Comparison of ENCODE assay signal across 23 cellular contexts in the genomic region with DNA sequence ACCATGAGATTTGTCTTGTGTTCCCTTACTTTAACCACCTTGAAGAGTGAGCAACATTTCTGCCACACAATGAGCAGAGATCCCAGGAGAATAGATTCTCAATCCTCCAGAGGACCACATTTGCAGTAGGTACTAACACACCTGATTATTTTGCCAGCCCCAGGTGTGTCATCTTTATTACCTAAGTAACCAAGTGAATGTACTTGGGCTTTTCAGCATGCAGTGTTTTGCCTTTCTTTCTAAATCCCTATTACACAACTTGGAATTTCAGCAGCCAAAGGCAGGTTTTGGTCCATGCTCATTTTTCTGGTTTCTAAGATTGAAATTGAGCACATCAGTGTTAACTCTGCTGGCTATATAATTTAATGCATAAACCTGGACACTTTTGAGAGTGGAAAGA. TPM values are rescaled to one million over a fixed set of nuclear protein-coding genes. Genes with fewer than 3 reads are reported as not detected.
DNase-seq lines count a peak whose midpoint lies in the region; ATAC-seq, FAIRE-seq and TF ChIP-seq lines count a peak whose summit lies in the region.
"Had no signal": no experiment of that assay in that cellular context is flagged by ENCODE, and none has a peak within 500 bp of the region (broad histone marks: within the 10 kb centered on the region; RNA-seq: fewer than 3 reads in every experiment).

No MANE protein-coding gene starts in this region.

- H3K4me2 ChIP-seq in Karpas-422 (ENCODE audit: low read depth, low read length, poor library complexity, severe bottlenecking) = no peak overlapping the region
- H3K4me2 ChIP-seq: BLaER1 treated with 17β-estradiol and CSF1 and Interleukin-3, amounts not matched to agents 10 nM and 100 nM had no signal

- H3K9me2 ChIP-seq in Karpas-422 (replicated peaks; ENCODE audit: insufficient read depth, low read length) = no peaks in the 10 kb centered on the region

- H3K36me3 ChIP-seq in Karpas-422 (ENCODE audit: insufficient read depth, low read length) = no peaks in the 10 kb centered on the region
- no peaks in the 10 kb centered on the region for H3K36me3 ChIP-seq in bronchial epithelial cell (ENCODE audit: control insufficient read depth, insufficient read depth, low read length)
- H3K36me3 ChIP-seq: BE2C; BLaER1 treated with 17β-estradiol and CSF1 and Interleukin-3, amounts not matched to agents 10 nM and 100 nM had no signal

- TF ChIP-seq CTCF in bronchial epithelial cell (IDR thresholded peaks at IDR 0.05; ENCODE audit: insufficient read depth, low read length, severe bottlenecking) = no peak

- H3K27me3 ChIP-seq in Karpas-422 (ENCODE audit: low read length) (no peaks in the 10 kb centered on the region), bronchial epithelial cell (ENCODE audit: control insufficient read depth, insufficient read depth, low read length) (no peaks in the 10 kb centered on the region)
- H3K27me3 ChIP-seq: BE2C; BLaER1 treated with 17β-estradiol and CSF1 and Interleukin-3, amounts not matched to agents 10 nM and 100 nM had no signal

- no peaks in the 10 kb centered on the region for H3K79me2 ChIP-seq in Karpas-422 (ENCODE audit: low read length)

- no peak overlapping the region for H3K9ac ChIP-seq in Karpas-422 (ENCODE audit: low read length)
- H3K9ac ChIP-seq: BLaER1 treated with 17β-estradiol and CSF1 and Interleukin-3, amounts not matched to agents 10 nM and 100 nM; GM23248 had no signal

- no peaks in the 10 kb centered on the region for H4K20me1 ChIP-seq in Karpas-422 (ENCODE audit: insufficient read depth, low read depth, low read length)
- H4K20me1 ChIP-seq: BLaER1 treated with 17β-estradiol and CSF1 and Interleukin-3, amounts not matched to agents 10 nM and 100 nM had no signal

- no peak overlapping the region for H3K27ac ChIP-seq in Karpas-422 (ENCODE audit: low read length)
- H3K27ac ChIP-seq: 22Rv1; BLaER1 treated with 17β-estradiol and CSF1 and Interleukin-3, amounts not matched to agents 10 nM and 100 nM; GM23248 had no signal

- DNase-seq in NCI-H1436 (lab: John Stamatoyannopoulos, UW) (peak; percentile 17), NCI-H1436 treated with DMSO at 0.1 percent for 48 hours (lab: John Stamatoyannopoulos, UW) (no peak), Karpas-422 (peak; percentile 25), bronchial epithelial cell (ENCODE audit: low read depth) (peak; percentile 14), AG08396 (ENCODE audit: low spot score) (no peak)
- DNase-seq: AML-193; BE2C; CD4-positive, alpha-beta T cell; CD8-positive, alpha-beta memory T cell; DMS 273 treated with DMSO at 0.1 percent for 48 hours; DMS79; EL; GDM1; GM23248; H9 had no signal

- no peak for ATAC-seq in HG03520 (IDR thresholded peaks at IDR 0.05; ENCODE audit: unreplicated experiment)
- ATAC-seq: GM12878, HCT116 had no signal

- no peaks in the 10 kb centered on the region for H3K9me3 ChIP-seq in Karpas-422 (ENCODE audit: low read length)
- H3K9me3 ChIP-seq: BE2C; BLaER1 treated with 17β-estradiol and CSF1 and Interleukin-3, amounts not matched to agents 10 nM and 100 nM had no signal

- no peaks in the 10 kb centered on the region for H3K4me1 ChIP-seq in Karpas-422 (ENCODE audit: low read length)
- H3K4me1 ChIP-seq: BE2C; BLaER1 treated with 17β-estradiol and CSF1 and Interleukin-3, amounts not matched to agents 10 nM and 100 nM had no signal

- no peak for FAIRE-seq in bronchial epithelial cell (lab: Jason Lieb, UNC)
- FAIRE-seq: A204.1, D721Med, GM12878, GM19239 had no signal

- H3K4me3 ChIP-seq in Karpas-422 (ENCODE audit: low read length) (no peak overlapping the region), bronchial epithelial cell (ENCODE audit: low read depth, low read length) (no peak overlapping the region)
- H3K4me3 ChIP-seq: BLaER1 treated with 17β-estradiol and CSF1 and Interleukin-3, amounts not matched to agents 10 nM and 100 nM; GM12878; GM23248 had no signal

- no peak overlapping the region for H2AFZ ChIP-seq in Karpas-422 (ENCODE audit: low read length)
- H2AFZ ChIP-seq: GM23248 had no signal

RNA-seq across cellular contexts. Expression of gene ST6GALNAC5, which starts 43.2 kb away (rescaled TPM):
- total RNA-seq in Karpas-422 (2014; rRNA removed; shearing (Covaris generic); ENCODE audit: low replicate concordance) = not detected in 2 replicates
- total RNA-seq in bronchial epithelial cell = 0.26 and 2.3 TPM in 2 replicates
- total RNA-seq: CD4-positive, alpha-beta T cell; CD8-positive, alpha-beta memory T cell had no signal

Comparison
In these comparisons a context has a peak if more than half of its experiments do, and no peak if none do; other contexts are left out.
1. DNase-seq: peak in NCI-H1436 (single experiment), Karpas-422 (single experiment) and bronchial epithelial cell (single experiment); none in NCI-H1436 treated with DMSO at 0.1 percent for 48 hours (single experiment) and AG08396 (single experiment).